1 cellular context compared by ENCODE assay signal in the genomic region with DNA sequence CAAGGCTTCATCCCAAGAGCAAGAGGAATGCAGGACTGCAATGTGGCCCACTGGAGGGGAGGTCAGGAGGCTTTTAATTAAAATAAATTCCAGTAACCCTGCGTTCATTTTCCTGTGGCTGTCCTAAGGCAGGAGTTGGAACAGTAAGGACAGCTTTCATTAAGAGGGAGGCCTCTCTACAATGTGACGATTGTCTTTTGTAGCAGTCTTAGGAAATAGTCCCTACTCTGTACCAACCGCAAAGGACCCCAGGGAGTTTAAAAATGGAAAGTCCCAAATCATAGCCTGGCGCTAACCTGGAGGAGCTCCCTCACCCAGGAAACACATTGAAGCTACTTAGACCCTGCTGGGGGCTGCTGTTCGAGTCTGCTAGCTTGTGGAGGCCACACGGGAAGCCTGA.
A peak's percentile ranks its signal among the peaks of the same experiment; 100 is the strongest.
TF ChIP-seq lines count a peak whose summit lies in the region.

No MANE protein-coding gene starts in this region.

TF ChIP-seq in GM12878, 131 proteins besides CTCF, POLR2A, EP300 and RAD21 (continued from another document):
- TF ChIP-seq, protein P1, sequence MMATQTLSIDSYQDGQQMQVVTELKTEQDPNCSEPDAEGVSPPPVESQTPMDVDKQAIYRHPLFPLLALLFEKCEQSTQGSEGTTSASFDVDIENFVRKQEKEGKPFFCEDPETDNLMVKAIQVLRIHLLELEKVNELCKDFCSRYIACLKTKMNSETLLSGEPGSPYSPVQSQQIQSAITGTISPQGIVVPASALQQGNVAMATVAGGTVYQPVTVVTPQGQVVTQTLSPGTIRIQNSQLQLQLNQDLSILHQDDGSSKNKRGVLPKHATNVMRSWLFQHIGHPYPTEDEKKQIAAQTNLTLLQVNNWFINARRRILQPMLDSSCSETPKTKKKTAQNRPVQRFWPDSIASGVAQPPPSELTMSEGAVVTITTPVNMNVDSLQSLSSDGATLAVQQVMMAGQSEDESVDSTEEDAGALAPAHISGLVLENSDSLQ (IDR thresholded peaks at IDR 0.05): no peak
- TF ChIP-seq SIN3A (IDR thresholded peaks at IDR 0.05; ENCODE audit: low read depth, low read length) (no peak), NKRF (conservative IDR thresholded peaks at IDR 0.05) (no peak), LARP7 (IDR thresholded peaks at IDR 0.05) (no peak), TAF1 (IDR thresholded peaks at IDR 0.05; ENCODE audit: borderline replicate concordance, low read depth, low read length) (no peak), E4F1 (IDR thresholded peaks at IDR 0.05; ENCODE audit: borderline replicate concordance, partially characterized antibody) (no peak), EED (IDR thresholded peaks at IDR 0.05; ENCODE audit: low read depth) (no peak), ELK1 (IDR thresholded peaks at IDR 0.05; ENCODE audit: low read depth, low read length) (no peak), BMI1 (IDR thresholded peaks at IDR 0.05; ENCODE audit: borderline replicate concordance) (no peak), IKZF1 (conservative IDR thresholded peaks at IDR 0.05) (peak; percentile 71), ETV6 (conservative IDR thresholded peaks at IDR 0.05 in 1 of 2, IDR thresholded peaks at IDR 0.05 in 1 of 2; ENCODE audit: borderline replicate concordance in 1 of 2, low read depth in 1 of 2) (no peak), PAX5 (IDR thresholded peaks at IDR 0.05; ENCODE audit: borderline replicate concordance, low read depth, low read length) (no peak), MTA3 (IDR thresholded peaks at IDR 0.05; ENCODE audit: borderline replicate concordance, low read length) (no peak), IKZF2 (IDR thresholded peaks at IDR 0.05) (peak; percentile 49 to 56), PAX8 (IDR thresholded peaks at IDR 0.05) (no peak), RUNX3 (IDR thresholded peaks at IDR 0.05; ENCODE audit: low read length) (peak; percentile 69), FOS (IDR thresholded peaks at IDR 0.05; ENCODE audit: borderline replicate concordance, extremely low read depth, insufficient read length) (no peak), TCF3 (IDR thresholded peaks at IDR 0.05; ENCODE audit: borderline replicate concordance, insufficient read depth, low read depth, low read length) (no peak), FOXM1 (IDR thresholded peaks at IDR 0.05; ENCODE audit: low read depth, low read length) (no peak), MTA2 (IDR thresholded peaks at IDR 0.05; ENCODE audit: low read depth) (peak; percentile 23; the same call in 1 of the 2 replicates), MEF2B (IDR thresholded peaks at IDR 0.05; ENCODE audit: partially characterized antibody, poor library complexity, severe bottlenecking) (peak; percentile 90), POLR2AphosphoS5 (IDR thresholded peaks at IDR 0.05; ENCODE audit: low read length) (no peak), JUNB (IDR thresholded peaks at IDR 0.05) (no peak), RB1 (IDR thresholded peaks at IDR 0.05; ENCODE audit: borderline replicate concordance) (no peak), HDAC2 (IDR thresholded peaks at IDR 0.05) (no peak), KDM1A (IDR thresholded peaks at IDR 0.05; ENCODE audit: borderline replicate concordance) (no peak), TARDBP (IDR thresholded peaks at IDR 0.05; ENCODE audit: borderline replicate concordance) (no peak), MEF2A (IDR thresholded peaks at IDR 0.05; ENCODE audit: insufficient read depth, low read depth, low read length) (no peak), RFX5 (IDR thresholded peaks at IDR 0.05; ENCODE audit: low read depth, low read length) (no peak), SIX5 (IDR thresholded peaks at IDR 0.05; ENCODE audit: low read depth, low read length, severe bottlenecking) (no peak), POU2F2 (IDR thresholded peaks at IDR 0.05; ENCODE audit: borderline replicate concordance, low read depth, low read length) (no peak), TBL1XR1 (IDR thresholded peaks at IDR 0.05; ENCODE audit: low read depth, low read length) (no peak), SMAD5 (IDR thresholded peaks at IDR 0.05; ENCODE audit: low read depth) (no peak), ESRRA (IDR thresholded peaks at IDR 0.05; ENCODE audit: low read length) (no peak), IRF4 (IDR thresholded peaks at IDR 0.05; ENCODE audit: low read depth, low read length) (no peak), NFIC (IDR thresholded peaks at IDR 0.05; ENCODE audit: low read depth, low read length) (no peak), BHLHE40 (IDR thresholded peaks at IDR 0.05; ENCODE audit: borderline replicate concordance in 1 of 2, low read depth in 2 of 2, low read length in 1 of 2) (no peak)
- TF ChIP-seq, protein P2, sequence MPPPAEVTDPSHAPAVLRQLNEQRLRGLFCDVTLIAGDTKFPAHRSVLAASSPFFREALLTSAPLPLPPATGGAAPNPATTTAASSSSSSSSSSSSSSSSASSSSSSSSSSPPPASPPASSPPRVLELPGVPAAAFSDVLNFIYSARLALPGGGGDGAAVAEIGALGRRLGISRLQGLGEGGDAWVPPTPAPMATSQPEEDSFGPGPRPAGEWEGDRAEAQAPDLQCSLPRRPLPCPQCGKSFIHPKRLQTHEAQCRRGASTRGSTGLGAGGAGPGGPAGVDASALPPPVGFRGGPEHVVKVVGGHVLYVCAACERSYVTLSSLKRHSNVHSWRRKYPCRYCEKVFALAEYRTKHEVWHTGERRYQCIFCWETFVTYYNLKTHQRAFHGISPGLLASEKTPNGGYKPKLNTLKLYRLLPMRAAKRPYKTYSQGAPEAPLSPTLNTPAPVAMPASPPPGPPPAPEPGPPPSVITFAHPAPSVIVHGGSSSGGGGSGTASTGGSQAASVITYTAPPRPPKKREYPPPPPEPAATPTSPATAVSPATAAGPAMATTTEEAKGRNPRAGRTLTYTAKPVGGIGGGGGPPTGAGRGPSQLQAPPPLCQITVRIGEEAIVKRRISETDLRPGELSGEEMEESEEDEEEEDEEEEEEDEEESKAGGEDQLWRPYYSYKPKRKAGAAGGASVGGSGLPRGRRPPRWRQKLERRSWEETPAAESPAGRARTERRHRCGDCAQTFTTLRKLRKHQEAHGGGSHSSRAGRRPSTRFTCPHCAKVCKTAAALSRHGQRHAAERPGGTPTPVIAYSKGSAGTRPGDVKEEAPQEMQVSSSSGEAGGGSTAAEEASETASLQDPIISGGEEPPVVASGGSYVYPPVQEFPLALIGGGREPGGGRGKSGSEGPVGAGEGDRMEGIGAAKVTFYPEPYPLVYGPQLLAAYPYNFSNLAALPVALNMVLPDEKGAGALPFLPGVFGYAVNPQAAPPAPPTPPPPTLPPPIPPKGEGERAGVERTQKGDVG (CRISPR knock-in tag; IDR thresholded peaks at IDR 0.05): no peak
- TF ChIP-seq, protein P3, sequence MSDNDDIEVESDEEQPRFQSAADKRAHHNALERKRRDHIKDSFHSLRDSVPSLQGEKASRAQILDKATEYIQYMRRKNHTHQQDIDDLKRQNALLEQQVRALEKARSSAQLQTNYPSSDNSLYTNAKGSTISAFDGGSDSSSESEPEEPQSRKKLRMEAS (IDR thresholded peaks at IDR 0.05; ENCODE audit: low read depth, low read length): no peak
- TF ChIP-seq, protein P4, sequence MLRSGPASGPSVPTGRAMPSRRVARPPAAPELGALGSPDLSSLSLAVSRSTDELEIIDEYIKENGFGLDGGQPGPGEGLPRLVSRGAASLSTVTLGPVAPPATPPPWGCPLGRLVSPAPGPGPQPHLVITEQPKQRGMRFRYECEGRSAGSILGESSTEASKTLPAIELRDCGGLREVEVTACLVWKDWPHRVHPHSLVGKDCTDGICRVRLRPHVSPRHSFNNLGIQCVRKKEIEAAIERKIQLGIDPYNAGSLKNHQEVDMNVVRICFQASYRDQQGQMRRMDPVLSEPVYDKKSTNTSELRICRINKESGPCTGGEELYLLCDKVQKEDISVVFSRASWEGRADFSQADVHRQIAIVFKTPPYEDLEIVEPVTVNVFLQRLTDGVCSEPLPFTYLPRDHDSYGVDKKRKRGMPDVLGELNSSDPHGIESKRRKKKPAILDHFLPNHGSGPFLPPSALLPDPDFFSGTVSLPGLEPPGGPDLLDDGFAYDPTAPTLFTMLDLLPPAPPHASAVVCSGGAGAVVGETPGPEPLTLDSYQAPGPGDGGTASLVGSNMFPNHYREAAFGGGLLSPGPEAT (IDR thresholded peaks at IDR 0.05; ENCODE audit: low read depth): peak; percentile 80
- TF ChIP-seq, protein P5, sequence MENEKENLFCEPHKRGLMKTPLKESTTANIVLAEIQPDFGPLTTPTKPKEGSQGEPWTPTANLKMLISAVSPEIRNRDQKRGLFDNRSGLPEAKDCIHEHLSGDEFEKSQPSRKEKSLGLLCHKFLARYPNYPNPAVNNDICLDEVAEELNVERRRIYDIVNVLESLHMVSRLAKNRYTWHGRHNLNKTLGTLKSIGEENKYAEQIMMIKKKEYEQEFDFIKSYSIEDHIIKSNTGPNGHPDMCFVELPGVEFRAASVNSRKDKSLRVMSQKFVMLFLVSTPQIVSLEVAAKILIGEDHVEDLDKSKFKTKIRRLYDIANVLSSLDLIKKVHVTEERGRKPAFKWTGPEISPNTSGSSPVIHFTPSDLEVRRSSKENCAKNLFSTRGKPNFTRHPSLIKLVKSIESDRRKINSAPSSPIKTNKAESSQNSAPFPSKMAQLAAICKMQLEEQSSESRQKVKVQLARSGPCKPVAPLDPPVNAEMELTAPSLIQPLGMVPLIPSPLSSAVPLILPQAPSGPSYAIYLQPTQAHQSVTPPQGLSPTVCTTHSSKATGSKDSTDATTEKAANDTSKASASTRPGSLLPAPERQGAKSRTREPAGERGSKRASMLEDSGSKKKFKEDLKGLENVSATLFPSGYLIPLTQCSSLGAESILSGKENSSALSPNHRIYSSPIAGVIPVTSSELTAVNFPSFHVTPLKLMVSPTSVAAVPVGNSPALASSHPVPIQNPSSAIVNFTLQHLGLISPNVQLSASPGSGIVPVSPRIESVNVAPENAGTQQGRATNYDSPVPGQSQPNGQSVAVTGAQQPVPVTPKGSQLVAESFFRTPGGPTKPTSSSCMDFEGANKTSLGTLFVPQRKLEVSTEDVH (IDR thresholded peaks at IDR 0.05; ENCODE audit: low read depth, partially characterized antibody): no peak
